Comparison of ENCODE assay signal across 8 cellular contexts in the genomic region with DNA sequence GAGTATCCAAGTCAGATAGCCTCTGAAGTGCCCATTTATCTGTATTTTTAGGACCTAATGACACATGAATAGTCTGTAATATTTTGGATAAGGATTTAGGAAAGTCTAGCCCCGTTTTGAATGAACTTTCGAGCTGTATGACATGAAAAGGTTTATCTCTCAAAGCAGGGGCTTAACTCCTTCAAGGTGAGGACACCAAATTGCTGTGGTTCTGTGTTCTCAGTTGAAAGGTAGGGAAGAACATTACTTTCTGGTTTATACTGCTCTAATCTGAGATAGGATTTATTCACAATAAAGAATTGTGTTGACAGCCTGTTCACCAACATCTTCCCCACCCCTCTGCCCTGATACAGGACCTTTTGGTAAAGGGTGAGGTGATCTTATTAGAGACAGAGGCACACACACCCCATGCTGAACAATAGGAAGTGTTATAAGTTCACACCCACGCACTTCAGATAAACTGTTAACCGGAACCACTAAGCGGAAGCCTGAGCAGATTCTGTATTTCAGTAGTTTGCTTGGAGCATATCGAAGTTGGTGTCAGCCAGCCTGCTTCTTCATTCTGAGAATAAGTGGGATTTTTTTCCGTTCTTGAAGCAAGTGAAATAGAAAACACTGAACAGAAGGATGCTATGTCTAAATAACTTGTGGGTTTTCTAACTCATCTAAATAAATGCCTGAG.
DNase-seq lines count a peak whose midpoint lies in the region; ATAC-seq, FAIRE-seq and TF ChIP-seq lines count a peak whose summit lies in the region.

No MANE protein-coding gene starts in this region.

- H3K27me3 ChIP-seq in SJCRH30 = no peaks in the 10 kb centered on the region

- H3K4me1 ChIP-seq in SJCRH30 = no peaks in the 10 kb centered on the region

- H3K36me3 ChIP-seq in SJCRH30 = 0 out of 2 replicates have a peak, but pooled peaks cover 5% of the 10 kb centered on the region

- peak overlapping the region; percentile 20 for H3K4me3 Mint-ChIP-seq in activated CD4-positive, alpha-beta memory T cell treated with anti-CD3 and anti-CD28 coated beads for 36 hours
- peak overlapping the region in 9 of 10 donors; percentile 33 to 80 (median 67) for H3K4me3 Mint-ChIP-seq in naive thymus-derived CD8-positive, alpha-beta T cell

- CTCF ChIA-PET in activated CD4-positive, alpha-beta memory T cell treated with anti-CD3 and anti-CD28 coated beads for 36 hours (lab: Charles Lee) = interaction anchor here (0.5 kb wide), 1 partner anchor 85 kb away, joined by 4 read pairs; no protein-coding TSS in a partner anchor

- intact Hi-C loops in activated CD4-positive, alpha-beta memory T cell treated with anti-CD3 and anti-CD28 coated beads for 36 hours (cut with micrococcal nuclease) = loop anchor here (1.0 to 10.0 kb wide), 8 partner anchors 8 to 655 kb away; no protein-coding TSS in a partner anchor

- no peaks in the 10 kb centered on the region for H3K9me3 ChIP-seq in SJCRH30 (replicated peaks)

- H3K4me3 ChIP-seq in SJCRH30 = no peak overlapping the region

- H3K27me3 Mint-ChIP-seq in activated CD4-positive, alpha-beta memory T cell treated with anti-CD3 and anti-CD28 coated beads for 36 hours = no peaks in the 10 kb centered on the region
- no peaks in the 10 kb centered on the region for H3K27me3 Mint-ChIP-seq in naive thymus-derived CD8-positive, alpha-beta T cell

- no peak overlapping the region for H3K27ac ChIP-seq in SJCRH30

- POLR2A ChIA-PET in activated CD4-positive, alpha-beta memory T cell treated with anti-CD3 and anti-CD28 coated beads for 36 hours (lab: Charles Lee) = interaction anchor here (0.9 kb wide), 1 partner anchor 8 kb away, joined by 4 read pairs; no protein-coding TSS in a partner anchor
- POLR2A ChIA-PET in naive thymus-derived CD8-positive, alpha-beta T cell (lab: Charles Lee) = no interaction called here

- DNase-seq in GM19239 (ENCODE audit: insufficient read length, low spot score) (peak; percentile 39), SJCRH30 (no peak), NK-92 (lab: John Stamatoyannopoulos, UW; ENCODE audit: unreplicated experiment) (no peak), NCI-H2107 (lab: John Stamatoyannopoulos, UW) (no peak), H54 (ENCODE audit: insufficient read length, low spot score) (no peak)
- peak; percentile 74 for DNase-seq in activated CD4-positive, alpha-beta memory T cell treated with anti-CD3 and anti-CD28 coated beads for 36 hours
- DNase-seq in naive thymus-derived CD8-positive, alpha-beta T cell = peak in 8 of 10 donors; percentile 2 to 53 (median 28)

- H3K36me3 Mint-ChIP-seq in activated CD4-positive, alpha-beta memory T cell treated with anti-CD3 and anti-CD28 coated beads for 36 hours = peaks cover 7% of the 10 kb centered on the region
- peaks cover 0 to 33% (median 5%) of the 10 kb centered on the region in 3 donors for H3K36me3 Mint-ChIP-seq in naive thymus-derived CD8-positive, alpha-beta T cell

- FAIRE-seq in GM19239 (lab: Jason Lieb, UNC) (peak; percentile 90), H54 (lab: Jason Lieb, UNC) (no peak)

- peak; percentile 98 for ATAC-seq in HG03103 (IDR thresholded peaks at IDR 0.05; ENCODE audit: low read depth, unreplicated experiment)
- ATAC-seq in naive thymus-derived CD8-positive, alpha-beta T cell = peak; percentile 95 to 97

- peaks cover 60% of the 10 kb centered on the region for H3K4me1 Mint-ChIP-seq in activated CD4-positive, alpha-beta memory T cell treated with anti-CD3 and anti-CD28 coated beads for 36 hours (ENCODE audit: low read depth)
- peaks cover 18 to 57% (median 43%) of the 10 kb centered on the region in 4 donors for H3K4me1 Mint-ChIP-seq in naive thymus-derived CD8-positive, alpha-beta T cell

- H3K27ac Mint-ChIP-seq in activated CD4-positive, alpha-beta memory T cell treated with anti-CD3 and anti-CD28 coated beads for 36 hours = peak overlapping the region; percentile 69
- H3K27ac Mint-ChIP-seq in naive thymus-derived CD8-positive, alpha-beta T cell = peak overlapping the region; percentile 25 to 91 (median 80)

- no peak for TF ChIP-seq POLR2A in H54 (IDR thresholded peaks at IDR 0.05; ENCODE audit: low read depth, low read length)

- no peaks in the 10 kb centered on the region for H3K9me3 Mint-ChIP-seq in activated CD4-positive, alpha-beta memory T cell treated with anti-CD3 and anti-CD28 coated beads for 36 hours
- no peaks in the 10 kb centered on the region for H3K9me3 Mint-ChIP-seq in naive thymus-derived CD8-positive, alpha-beta T cell

Comparison
In these comparisons a context has a peak if more than half of its experiments do, and no peak if none do; other contexts are left out.
1. DNase-seq: peak in GM19239 (single experiment), activated CD4-positive, alpha-beta memory T cell treated with anti-CD3 and anti-CD28 coated beads for 36 hours (single experiment) and naive thymus-derived CD8-positive, alpha-beta T cell (8 of 10); none in SJCRH30 (0 of 2), NK-92 (single experiment), NCI-H2107 (single experiment) and H54 (single experiment).